In the genomic region with DNA sequence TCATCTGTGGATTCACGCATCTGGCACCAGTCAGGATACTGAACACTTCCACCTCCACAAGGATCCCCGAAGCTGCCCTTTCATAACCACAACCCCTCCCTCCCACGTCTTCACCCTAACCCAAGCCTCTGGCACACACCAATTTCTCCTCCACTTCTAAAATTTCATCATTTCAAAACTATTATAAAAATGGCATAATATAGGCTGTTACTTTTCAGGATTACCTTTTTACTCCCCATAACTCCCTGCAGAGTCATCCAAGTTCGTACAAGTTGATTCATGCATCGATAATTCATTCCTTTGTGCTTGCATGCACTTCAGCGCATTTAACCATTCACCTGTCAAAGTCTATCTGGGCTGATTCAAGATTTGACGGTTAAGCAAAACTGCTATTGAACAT, we compare ENCODE assay signal across 20 cellular contexts. TPM values are rescaled to one million over a fixed set of nuclear protein-coding genes. Genes with fewer than 3 reads are reported as not detected.
DNase-seq lines count a peak whose midpoint lies in the region; ATAC-seq, FAIRE-seq and TF ChIP-seq lines count a peak whose summit lies in the region.
"Had no signal": no experiment of that assay in that cellular context is flagged by ENCODE, and none has a peak within 500 bp of the region (broad histone marks: within the 10 kb centered on the region; RNA-seq: fewer than 3 reads in every experiment).

No MANE protein-coding gene starts in this region.

- no peak for TF ChIP-seq CTCF in bronchial epithelial cell (IDR thresholded peaks at IDR 0.05; ENCODE audit: insufficient read depth, low read length, severe bottlenecking)

- CTCF ChIA-PET in activated CD4-positive, alpha-beta T cell treated with anti-CD3 and anti-CD28 coated beads for 36 hours (lab: Charles Lee) = interaction anchor here (1.0 to 4.7 kb wide), 2 partner anchors 11 to 139 kb away, joined by 3 to 38 read pairs; no protein-coding TSS in a partner anchor

- ATAC-seq in activated CD4-positive, alpha-beta T cell treated with anti-CD3 and anti-CD28 coated beads for 36 hours = no peak
- no peak for ATAC-seq in HG02678 (IDR thresholded peaks at IDR 0.05; ENCODE audit: unreplicated experiment)
- ATAC-seq: CD8-positive, alpha-beta T cell had no signal

- no peak overlapping the region for H3K4me3 Mint-ChIP-seq in activated CD4-positive, alpha-beta T cell treated with anti-CD3 and anti-CD28 coated beads for 36 hours
- H3K4me3 Mint-ChIP-seq: CD8-positive, alpha-beta T cell; GM23338 had no signal

- DNase-seq in activated CD4-positive, alpha-beta T cell treated with anti-CD3 and anti-CD28 coated beads for 36 hours = no peak
- no peak for DNase-seq in activated CD4-positive, alpha-beta T cell treated with anti-CD3 and anti-CD28 coated beads for 4 hours
- DNase-seq in NCI-H2171 (lab: John Stamatoyannopoulos, UW) = peak; percentile 17
- DNase-seq in bronchial epithelial cell (ENCODE audit: low read depth) = peak; percentile 87
- DNase-seq in retina = peak; percentile 82
- no peak for DNase-seq in NCI-H1048 (lab: John Stamatoyannopoulos, UW)
- DNase-seq in erythroblast (lab: John Stamatoyannopoulos, UW) = no peak
- DNase-seq: 8988T; CD8-positive, alpha-beta T cell; DMS79; NCI-H1092 treated with DMSO at 0.1 percent for 48 hours; NCI-H1694; NCI-H446; NK-92 treated with Interleukin-12 subunit alpha and Interleukin-12 subunit beta, amount 100 ng/mL, for 24 hours had no signal

- no peak overlapping the region for H3K4me3 ChIP-seq in bronchial epithelial cell (ENCODE audit: low read depth, low read length)
- H3K4me3 ChIP-seq: BLaER1, GM23338 had no signal

- peaks cover 3% of the 10 kb centered on the region for H3K9me3 Mint-ChIP-seq in activated CD4-positive, alpha-beta T cell treated with anti-CD3 and anti-CD28 coated beads for 36 hours (ENCODE audit: low read depth)
- H3K9me3 Mint-ChIP-seq: CD8-positive, alpha-beta T cell had no signal

- H3K4me1 Mint-ChIP-seq in activated CD4-positive, alpha-beta T cell treated with anti-CD3 and anti-CD28 coated beads for 36 hours = peaks cover 38% of the 10 kb centered on the region

- H3K27me3 Mint-ChIP-seq in activated CD4-positive, alpha-beta T cell treated with anti-CD3 and anti-CD28 coated beads for 36 hours = peaks cover 5% of the 10 kb centered on the region

- no peak for FAIRE-seq in bronchial epithelial cell (lab: Jason Lieb, UNC)
- FAIRE-seq: GM18507 had no signal

- peaks cover 2% of the 10 kb centered on the region for H3K36me3 Mint-ChIP-seq in activated CD4-positive, alpha-beta T cell treated with anti-CD3 and anti-CD28 coated beads for 36 hours (ENCODE audit: low read depth)
- H3K36me3 Mint-ChIP-seq: CD8-positive, alpha-beta T cell had no signal

- no peaks in the 10 kb centered on the region for H3K36me3 ChIP-seq in bronchial epithelial cell (ENCODE audit: control insufficient read depth, insufficient read depth, low read length)
- H3K36me3 ChIP-seq: BLaER1 had no signal

- peak overlapping the region; percentile 12 for H3K27ac Mint-ChIP-seq in activated CD4-positive, alpha-beta T cell treated with anti-CD3 and anti-CD28 coated beads for 36 hours
- H3K27ac Mint-ChIP-seq: CD8-positive, alpha-beta T cell; GM23338 had no signal

- POLR2A ChIA-PET in activated CD4-positive, alpha-beta T cell treated with anti-CD3 and anti-CD28 coated beads for 36 hours (lab: Charles Lee) = no interaction called here

- intact Hi-C loops in activated CD4-positive, alpha-beta T cell treated with anti-CD3 and anti-CD28 coated beads for 36 hours (cut with DNase I, micrococcal nuclease) = loop anchor here in 1 of 2 experiments (5.0 kb wide), 2 partner anchors 54 to 99 kb away; no protein-coding TSS in a partner anchor

- TF ChIP-seq POLR2A in erythroblast (IDR thresholded peaks at IDR 0.05; ENCODE audit: low read length) = no peak

- H3K27me3 ChIP-seq in bronchial epithelial cell (ENCODE audit: control insufficient read depth, insufficient read depth, low read length) = no peaks in the 10 kb centered on the region
- H3K27me3 ChIP-seq: BLaER1 had no signal

RNA-seq across cellular contexts. Expression of gene LY86, which starts 30.6 kb away (rescaled TPM):
- total RNA-seq in activated CD4-positive, alpha-beta T cell treated with anti-CD3 and anti-CD28 coated beads for 36 hours = 1 to 10 TPM in 1 of 2 experiments, under 1 TPM in 1; 0.90 to 1.5 TPM
- not detected in 2 replicates for total RNA-seq in bronchial epithelial cell
- total RNA-seq: G401, GM23338, RPMI7951 had no signal

Comparison
In these comparisons a context has a peak if more than half of its experiments do, and no peak if none do; other contexts are left out.
1. DNase-seq: peak in NCI-H2171 (single experiment), bronchial epithelial cell (single experiment) and retina (single experiment); none in activated CD4-positive, alpha-beta T cell treated with anti-CD3 and anti-CD28 coated beads for 36 hours (single experiment), activated CD4-positive, alpha-beta T cell treated with anti-CD3 and anti-CD28 coated beads for 4 hours (0 of 2), NCI-H1048 (single experiment) and erythroblast (0 of 2).